Comparison of ENCODE assay signal across 38 cellular contexts in genomic region chr11:69844396-69844795, GRCh38. TPM values are rescaled to one million over a fixed set of nuclear protein-coding genes. Genes with fewer than 3 reads are reported as not detected.
"Had no signal": no experiment of that assay in that cellular context is flagged by ENCODE, and none has a peak within 500 bp of the region (broad histone marks: within the 10 kb centered on the region; RNA-seq: fewer than 3 reads in every experiment).

No MANE protein-coding gene starts in this region.

- H3K36me3 Mint-ChIP-seq: activated naive CD8-positive, alpha-beta T cell treated with anti-CD3 and anti-CD28 coated beads for 36 hours had no signal

- H3K4me3 ChIP-seq: adrenal gland, body of pancreas, breast epithelium had no signal

- H3K27me3 ChIP-seq: body of pancreas had no signal

- H3K9me3 ChIP-seq: adrenal gland, body of pancreas had no signal

- H3K4me1 Mint-ChIP-seq: activated CD4-positive, alpha-beta memory T cell treated with anti-CD3 and anti-CD28 coated beads, Interleukin-2, amount 10 ng/mL, durations not matched to agents 7 days and 5 days; activated CD4-positive, alpha-beta T cell treated with anti-CD3 and anti-CD28 coated beads for 36 hours; activated CD4-positive, alpha-beta T cell treated with anti-CD3 and anti-CD28 coated beads, Interleukin-2, amount 10 ng/mL, durations not matched to agents 7 days and 5 days; activated naive CD8-positive, alpha-beta T cell treated with anti-CD3 and anti-CD28 coated beads for 36 hours had no signal

- DNase-seq: activated CD4-positive, alpha-beta memory T cell treated with anti-CD3 and anti-CD28 coated beads, Interleukin-2, amount 10 ng/mL, durations not matched to agents 7 days and 5 days; activated CD4-positive, alpha-beta T cell treated with anti-CD3 and anti-CD28 coated beads for 1 hour; activated CD4-positive, alpha-beta T cell treated with anti-CD3 and anti-CD28 coated beads for 36 hours; activated CD4-positive, alpha-beta T cell treated with anti-CD3 and anti-CD28 coated beads for 48 hours; activated CD4-positive, alpha-beta T cell treated with anti-CD3 and anti-CD28 coated beads, Interleukin-2, amount 10 ng/mL, durations not matched to agents 7 days and 5 days; activated CD4-positive, alpha-beta T cell treated with anti-CD3 and anti-CD28 coated beads, Interleukin-2, amount 50 U/mL, for 48 hours; activated CD4-positive, CD25-positive, alpha-beta regulatory T cell; activated CD8-positive, alpha-beta memory T cell treated with anti-CD3 and anti-CD28 coated beads for 24 hours; activated CD8-positive, alpha-beta memory T cell treated with anti-CD3 and anti-CD28 coated beads, Interleukin-2, amount 10 ng/mL, durations not matched to agents 7 days and 5 days; activated CD8-positive, alpha-beta memory T cell treated with anti-CD3 and anti-CD28 coated beads, Interleukin-2, amount 50 U/mL, for 48 hours; activated CD8-positive, alpha-beta T cell treated with anti-CD3 and anti-CD28 coated beads, Interleukin-2, amount 10 ng/mL, durations not matched to agents 7 days and 5 days; activated gamma-delta T cell treated with Interleukin-2 at 50 U/mL for 16 hours; activated naive CD4-positive, alpha-beta T cell; activated naive CD4-positive, alpha-beta T cell treated with anti-CD3 and anti-CD28 coated beads for 36 hours; activated naive CD4-positive, alpha-beta T cell treated with anti-CD3 and anti-CD28 coated beads, Interleukin-2, amount 50 U/mL, for 16 hours; activated naive CD8-positive, alpha-beta T cell treated with anti-CD3 and anti-CD28 coated beads for 36 hours; activated T-cell treated with anti-CD3 and anti-CD28 coated beads, Interleukin-2, amount 50 U/mL, for 24 hours; activated T-cell treated with anti-CD3 and anti-CD28 coated beads, Interleukin-2, amount 50 U/mL, for 48 hours; adrenal gland; amniotic stem cell; body of pancreas; brain microvascular endothelial cell; central memory CD4-positive, alpha-beta T cell; T-helper 2 cell; T-helper 9 cell; WERI-Rb-1 had no signal

- H3K27ac ChIP-seq: adrenal gland, body of pancreas, brain microvascular endothelial cell, breast epithelium, WERI-Rb-1 had no signal

- H3K4me3 Mint-ChIP-seq: activated CD4-positive, alpha-beta memory T cell treated with anti-CD3 and anti-CD28 coated beads, Interleukin-2, amount 10 ng/mL, durations not matched to agents 7 days and 5 days; activated CD4-positive, alpha-beta T cell treated with anti-CD3 and anti-CD28 coated beads for 36 hours; activated CD4-positive, alpha-beta T cell treated with anti-CD3 and anti-CD28 coated beads, Interleukin-2, amount 10 ng/mL, durations not matched to agents 7 days and 5 days; activated CD8-positive, alpha-beta memory T cell treated with anti-CD3 and anti-CD28 coated beads, Interleukin-2, amount 10 ng/mL, durations not matched to agents 7 days and 5 days; activated CD8-positive, alpha-beta T cell treated with anti-CD3 and anti-CD28 coated beads, Interleukin-2, amount 10 ng/mL, durations not matched to agents 7 days and 5 days; activated naive CD4-positive, alpha-beta T cell treated with anti-CD3 and anti-CD28 coated beads for 36 hours; activated naive CD8-positive, alpha-beta T cell treated with anti-CD3 and anti-CD28 coated beads for 36 hours; activated T-cell treated with anti-CD3 and anti-CD28 coated beads, Interleukin-2, amount 50 U/mL, for 24 hours; activated T-helper 1 cell treated with anti-CD3 and anti-CD28 coated beads, Interleukin-12 subunit alpha, Interleukin-12 subunit beta, Interleukin-2, Interleukin-4 antibody, amounts not matched to agents 30 ng/mL and 10 ng/mL and 1 ng/mL, durations not matched to agents 14 hours and 24 hours and 36 hours; activated T-helper 17 cell treated with anti-CD3 and anti-CD28 coated beads, Interleukin-2, amount 50 U/mL, for 72 hours; T-helper 1 cell treated with Interleukin-12 subunit alpha and Interleukin-12 subunit beta and Interleukin-4 antibody, amounts not matched to agents 30 μg/mL and 1 μg/mL, for 36 hours; T-helper 2 cell treated with Interferon-gamma antibody and Interleukin-4, amounts not matched to agents 5 μg/mL and 100 μg/mL, for 36 hours; WTC11 had no signal

- H3K36me3 ChIP-seq: adrenal gland, brain microvascular endothelial cell, breast epithelium, WERI-Rb-1 had no signal

- H3K9me3 Mint-ChIP-seq: activated naive CD8-positive, alpha-beta T cell treated with anti-CD3 and anti-CD28 coated beads for 36 hours; activated T-cell treated with anti-CD3 and anti-CD28 coated beads, Interleukin-2, amount 50 U/mL, for 24 hours; activated T-helper 1 cell treated with anti-CD3 and anti-CD28 coated beads, Interleukin-12 subunit alpha, Interleukin-12 subunit beta, Interleukin-2, Interleukin-4 antibody, amounts not matched to agents 30 ng/mL and 10 ng/mL and 1 ng/mL, durations not matched to agents 14 hours and 24 hours and 36 hours; activated T-helper 17 cell treated with anti-CD3 and anti-CD28 coated beads, Interleukin-2, amount 50 U/mL, for 72 hours had no signal

- ATAC-seq: activated CD4-positive, CD25-positive, alpha-beta regulatory T cell treated with anti-CD3 and anti-CD28 coated beads, Interleukin-2, amount 50 U/mL, for 24 hours; activated CD8-positive, alpha-beta memory T cell treated with anti-CD3 and anti-CD28 coated beads, Interleukin-2, amount 10 ng/mL, durations not matched to agents 7 days and 5 days; activated CD8-positive, alpha-beta T cell treated with anti-CD3 and anti-CD28 coated beads, Interleukin-2, amount 10 ng/mL, durations not matched to agents 7 days and 5 days; activated naive CD4-positive, alpha-beta T cell treated with anti-CD3 and anti-CD28 coated beads, Interleukin-2, amount 50 U/mL, for 72 hours; activated T-helper 17 cell treated with anti-CD3 and anti-CD28 coated beads, Interleukin-2, amount 50 U/mL, for 72 hours; body of pancreas; WTC11 had no signal

- FAIRE-seq: astrocyte, colon had no signal

- H3K4me1 ChIP-seq: adrenal gland, body of pancreas, breast epithelium had no signal

- H3K27ac Mint-ChIP-seq: activated CD4-positive, alpha-beta memory T cell treated with anti-CD3 and anti-CD28 coated beads, Interleukin-2, amount 10 ng/mL, durations not matched to agents 7 days and 5 days; activated CD4-positive, alpha-beta T cell treated with anti-CD3 and anti-CD28 coated beads for 36 hours; activated CD4-positive, alpha-beta T cell treated with anti-CD3 and anti-CD28 coated beads, Interleukin-2, amount 10 ng/mL, durations not matched to agents 7 days and 5 days; activated CD8-positive, alpha-beta memory T cell treated with anti-CD3 and anti-CD28 coated beads, Interleukin-2, amount 10 ng/mL, durations not matched to agents 7 days and 5 days; activated CD8-positive, alpha-beta T cell treated with anti-CD3 and anti-CD28 coated beads, Interleukin-2, amount 10 ng/mL, durations not matched to agents 7 days and 5 days; activated naive CD4-positive, alpha-beta T cell treated with anti-CD3 and anti-CD28 coated beads for 36 hours; activated naive CD4-positive, alpha-beta T cell treated with anti-CD3 and anti-CD28 coated beads, Interleukin-2, amount 50 U/mL, for 72 hours; activated naive CD8-positive, alpha-beta T cell treated with anti-CD3 and anti-CD28 coated beads for 36 hours; activated T-cell treated with anti-CD3 and anti-CD28 coated beads, Interleukin-2, amount 50 U/mL, for 24 hours; activated T-helper 1 cell treated with anti-CD3 and anti-CD28 coated beads, Interleukin-12 subunit alpha, Interleukin-12 subunit beta, Interleukin-2, Interleukin-4 antibody, amounts not matched to agents 30 ng/mL and 10 ng/mL and 1 ng/mL, durations not matched to agents 14 hours and 24 hours and 36 hours; activated T-helper 17 cell treated with anti-CD3 and anti-CD28 coated beads, Interleukin-2, amount 50 U/mL, for 72 hours; T-helper 1 cell treated with Interleukin-12 subunit alpha and Interleukin-12 subunit beta and Interleukin-4 antibody, amounts not matched to agents 30 μg/mL and 1 μg/mL, for 36 hours; T-helper 2 cell treated with Interferon-gamma antibody and Interleukin-4, amounts not matched to agents 5 μg/mL and 100 μg/mL, for 36 hours; WTC11 had no signal

RNA-seq across cellular contexts. Expression of gene FGF3, which starts 25.2 kb away (rescaled TPM):
- total RNA-seq: activated CD4-positive, alpha-beta memory T cell treated with anti-CD3 and anti-CD28 coated beads, Interleukin-2, amount 10 ng/mL, durations not matched to agents 7 days and 5 days; activated CD4-positive, alpha-beta T cell treated with anti-CD3 and anti-CD28 coated beads for 36 hours; activated CD4-positive, alpha-beta T cell treated with anti-CD3 and anti-CD28 coated beads, Interleukin-2, amount 10 ng/mL, durations not matched to agents 7 days and 5 days; activated CD8-positive, alpha-beta memory T cell treated with anti-CD3 and anti-CD28 coated beads, Interleukin-2, amount 10 ng/mL, durations not matched to agents 7 days and 5 days; activated CD8-positive, alpha-beta T cell treated with anti-CD3 and anti-CD28 coated beads, Interleukin-2, amount 10 ng/mL, durations not matched to agents 7 days and 5 days; activated naive CD4-positive, alpha-beta T cell treated with anti-CD3 and anti-CD28 coated beads for 36 hours; activated naive CD4-positive, alpha-beta T cell treated with anti-CD3 and anti-CD28 coated beads, Interleukin-2, amount 50 U/mL, for 72 hours; activated naive CD8-positive, alpha-beta T cell treated with anti-CD3 and anti-CD28 coated beads for 36 hours; activated T-helper 1 cell treated with anti-CD3 and anti-CD28 coated beads, Interleukin-12 subunit alpha, Interleukin-12 subunit beta, Interleukin-2, Interleukin-4 antibody, amounts not matched to agents 30 ng/mL and 10 ng/mL and 1 ng/mL, durations not matched to agents 14 hours and 24 hours and 36 hours; activated T-helper 17 cell treated with anti-CD3 and anti-CD28 coated beads, Interleukin-2, amount 50 U/mL, for 72 hours; adrenal gland; aorta; astrocyte; body of pancreas; breast epithelium; cardiac septum; WTC11 had no signal
- polyA plus RNA-seq: adrenal gland, aorta had no signal
